In the genomic region with DNA sequence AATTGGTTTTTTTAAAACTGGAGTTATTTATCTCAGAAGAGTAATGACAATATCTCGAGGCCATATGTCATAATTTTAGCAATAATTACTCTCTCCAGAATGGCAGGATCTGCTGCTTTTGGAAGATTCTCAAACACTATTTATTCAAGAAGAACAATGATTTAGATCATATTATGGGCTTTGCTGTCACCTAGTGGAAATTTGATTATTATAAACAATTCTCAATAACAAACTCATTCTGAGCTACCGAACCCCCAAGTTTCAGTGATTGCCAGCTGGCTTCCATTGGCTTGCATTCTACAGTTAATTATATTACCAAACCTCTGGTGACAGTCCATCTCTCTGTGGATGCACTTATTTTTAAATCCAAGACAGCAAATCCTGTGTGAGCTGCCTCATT, we compare ENCODE assay signal across 8 cellular contexts. TPM values are rescaled to one million over a fixed set of nuclear protein-coding genes. Genes with fewer than 3 reads are reported as not detected.
DNase-seq lines count a peak whose midpoint lies in the region; ATAC-seq and TF ChIP-seq lines count a peak whose summit lies in the region.

No MANE protein-coding gene starts in this region.

- H3K9me3 ChIP-seq in BE2C, result no peaks in the 10 kb centered on the region

- no peaks in the 10 kb centered on the region for H3K27me3 ChIP-seq in BE2C

- CTCF ChIA-PET in RWPE1 (lab: Yijun Ruan, JAX), result interaction anchor here (0.5 to 2.0 kb wide), 10 partner anchors 9 to 382 kb away, joined by 3 to 10 read pairs (median 4); no protein-coding TSS in a partner anchor

- POLR2A ChIA-PET in RWPE1 (lab: Yijun Ruan, JAX; ENCODE audit: low non-redundant PET), result no interaction called here

- TF ChIP-seq CTCF in BE2C (IDR thresholded peaks at IDR 0.05; ENCODE audit: low read depth, low read length) (peak; percentile 40), RWPE1 (conservative IDR thresholded peaks at IDR 0.05; ENCODE audit: low read depth) (peak; percentile 28; the same call in 1 of the 2 replicates)

- H3K36me3 ChIP-seq in BE2C, result no peaks in the 10 kb centered on the region

- DNase-seq in BE2C (no peak), RWPE1 (ENCODE audit: low spot score) (peak; percentile 8), iris pigment epithelial cell (ENCODE audit: low read depth) (peak; percentile 35), NK-92 (lab: John Stamatoyannopoulos, UW; ENCODE audit: unreplicated experiment) (no peak)

- TF ChIP-seq EP300 in Ishikawa (IDR thresholded peaks at IDR 0.05; ENCODE audit: borderline replicate concordance), result no peak

- H3K4me1 ChIP-seq in BE2C, result no peaks in the 10 kb centered on the region

- peak; percentile 49 for TF ChIP-seq RAD21 in Ishikawa (IDR thresholded peaks at IDR 0.05; ENCODE audit: low read depth)

- H3K4me3 ChIP-seq in BE2C (ENCODE audit: low read depth, low read length), result no peak overlapping the region

- ATAC-seq in GM19455 (IDR thresholded peaks at IDR 0.05; ENCODE audit: unreplicated experiment) (no peak), GM21717 (IDR thresholded peaks at IDR 0.05; ENCODE audit: unreplicated experiment) (no peak), GM21526 (IDR thresholded peaks at IDR 0.05; ENCODE audit: low FRiP score, unreplicated experiment) (no peak)

- no peak overlapping the region for H3K27ac ChIP-seq in RWPE1

TF ChIP-seq in Ishikawa, 13 proteins besides CTCF, POLR2A, EP300 and RAD21:
- TF ChIP-seq NFIC (IDR thresholded peaks at IDR 0.05) (no peak), ZBTB7A (IDR thresholded peaks at IDR 0.05; ENCODE audit: low read depth) (no peak), CEBPB (IDR thresholded peaks at IDR 0.05) (no peak), TAF1 (IDR thresholded peaks at IDR 0.05; ENCODE audit: low read depth) (no peak)

RNA-seq across cellular contexts. Expression of a gene that starts 27.9 kb away (rescaled TPM):
- 12.0 TPM for polyA plus RNA-seq in BE2C (2012; ENCODE audit: insufficient read depth, insufficient read length, low read depth)

Comparison
In these comparisons a context has a peak if more than half of its experiments do, and no peak if none do; other contexts are left out.
1. DNase-seq: peak in RWPE1 (single experiment) and iris pigment epithelial cell (single experiment); none in BE2C (single experiment) and NK-92 (single experiment).